8 cellular contexts compared by ENCODE assay signal in the genomic region with DNA sequence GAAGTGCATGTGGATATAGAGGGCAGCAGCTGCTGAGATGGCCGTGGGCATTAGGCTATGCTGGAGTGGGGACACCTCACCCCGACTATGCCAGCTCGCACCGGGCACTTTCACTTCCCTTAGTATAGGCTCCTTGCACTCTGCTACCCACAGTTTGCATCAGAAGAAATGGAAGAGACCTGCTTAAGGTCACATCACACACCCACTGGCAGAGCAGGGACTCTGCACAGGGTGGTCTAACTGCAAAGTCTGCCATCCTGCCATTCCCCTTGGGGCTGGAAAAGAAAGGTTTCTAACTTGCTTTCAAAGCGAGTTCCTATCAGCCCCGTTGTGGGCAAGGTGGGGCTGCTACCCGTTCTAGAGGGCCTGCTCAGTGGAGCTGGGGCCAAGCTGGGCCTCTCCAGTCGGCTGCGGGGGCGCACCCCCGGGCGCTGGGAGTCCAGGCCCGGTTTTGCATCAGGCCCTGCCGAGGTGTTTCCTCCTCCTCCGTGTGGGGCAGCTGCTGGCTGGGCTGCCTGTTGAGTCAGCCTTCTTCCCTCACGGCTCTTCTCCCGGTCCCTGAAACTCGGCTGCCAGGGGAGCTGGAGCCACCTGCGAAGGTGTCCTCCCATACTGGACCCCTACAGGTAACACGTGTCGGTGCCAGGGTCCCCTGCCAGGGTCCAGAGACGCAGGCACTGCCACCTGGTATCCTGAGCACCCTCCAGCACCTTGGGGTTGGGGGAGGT. TPM values are rescaled to one million over a fixed set of nuclear protein-coding genes. Genes with fewer than 3 reads are reported as not detected.
A peak's percentile ranks its signal among the peaks of the same experiment; 100 is the strongest.
DNase-seq lines count a peak whose midpoint lies in the region; ATAC-seq and TF ChIP-seq lines count a peak whose summit lies in the region.

A gene with protein sequence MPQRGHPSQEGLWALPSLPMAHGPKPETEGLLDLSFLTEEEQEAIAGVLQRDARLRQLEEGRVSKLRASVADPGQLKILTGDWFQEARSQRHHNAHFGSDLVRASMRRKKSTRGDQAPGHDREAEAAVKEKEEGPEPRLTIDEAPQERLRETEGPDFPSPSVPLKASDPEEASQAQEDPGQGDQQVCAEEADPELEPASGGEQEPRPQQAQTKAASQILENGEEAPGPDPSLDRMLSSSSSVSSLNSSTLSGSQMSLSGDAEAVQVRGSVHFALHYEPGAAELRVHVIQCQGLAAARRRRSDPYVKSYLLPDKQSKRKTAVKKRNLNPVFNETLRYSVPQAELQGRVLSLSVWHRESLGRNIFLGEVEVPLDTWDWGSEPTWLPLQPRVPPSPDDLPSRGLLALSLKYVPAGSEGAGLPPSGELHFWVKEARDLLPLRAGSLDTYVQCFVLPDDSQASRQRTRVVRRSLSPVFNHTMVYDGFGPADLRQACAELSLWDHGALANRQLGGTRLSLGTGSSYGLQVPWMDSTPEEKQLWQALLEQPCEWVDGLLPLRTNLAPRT (plus strand): TSS at position 498 of the 728 bp plus-strand sequence. CDS start 3,313 bp downstream, outside the sequence.

- peaks cover 10% of the 10 kb centered on the region for H3K9me3 Mint-ChIP-seq in glutamatergic neuron (ENCODE audit: unreplicated experiment)

- H3K4me3 Mint-ChIP-seq in glutamatergic neuron (ENCODE audit: unreplicated experiment) = peak within 1 kb of the TSS; percentile 34

- DNase-seq in AG08395 (ENCODE audit: low spot score) (peak; percentile 76), SHP77 (lab: John Stamatoyannopoulos, UW) (peak; percentile 49 to 77), glutamatergic neuron (no peak), psoas muscle (no peak)
- DNase-seq in Jurkat, Clone E6-1 (ENCODE audit: low read depth, low spot score) = peak; percentile 68
- DNase-seq in activated effector memory CD4-positive, alpha-beta T cell treated with anti-CD3 and anti-CD28 coated beads, Interleukin-2, amount 50 U/mL, for 16 hours = peak; percentile 85

- H3K27me3 Mint-ChIP-seq in glutamatergic neuron (ENCODE audit: unreplicated experiment) = peaks cover 10% of the 10 kb centered on the region

- ATAC-seq in GM18909 (IDR thresholded peaks at IDR 0.05; ENCODE audit: poor library complexity, unreplicated experiment) = peak; percentile 49
- peak in 2 of 4 donors; percentile 23 to 32 for ATAC-seq in psoas muscle
- no peak for ATAC-seq in HG03439 (IDR thresholded peaks at IDR 0.05; ENCODE audit: unreplicated experiment)

- H3K9me3 ChIP-seq in psoas muscle = no peaks in the 10 kb centered on the region

- 40 to 45% (median 41%) methylated on average over 21 to 22 of the region's 22 CpGs for WGBS in psoas muscle, 3 donors

- peak within 1 kb of the TSS; percentile 46 for H3K27ac Mint-ChIP-seq in glutamatergic neuron (ENCODE audit: unreplicated experiment)

- intact Hi-C loops in psoas muscle (cut with DNase I) = loop anchor here in 1 of 2 donors (10.0 kb wide), 1 partner anchor 1667 kb away; no protein-coding TSS in a partner anchor

- H3K4me1 Mint-ChIP-seq in glutamatergic neuron (ENCODE audit: low read depth, unreplicated experiment) = peaks cover 15% of the 10 kb centered on the region

- peaks cover 0 to 6% of the 10 kb centered on the region in 2 donors for H3K36me3 ChIP-seq in psoas muscle (ENCODE audit: insufficient read depth in 1 of 2, low read depth in 1 of 2)

- no peak within 1 kb of the TSS for H3K27ac ChIP-seq in psoas muscle

- TF ChIP-seq CTCF in glutamatergic neuron (IDR thresholded peaks at IDR 0.05; ENCODE audit: partially characterized antibody, unreplicated experiment) (no peak), psoas muscle (IDR thresholded peaks at IDR 0.05) (no peak)

- H3K4me1 ChIP-seq in psoas muscle = no peaks in the 10 kb centered on the region

- H3K4me3 ChIP-seq in Jurkat, Clone E6-1 (ENCODE audit: low read length) = peak within 1 kb of the TSS; percentile 85
- H3K4me3 ChIP-seq in psoas muscle = peak within 1 kb of the TSS; percentile 4

- H3K36me3 Mint-ChIP-seq in glutamatergic neuron (ENCODE audit: unreplicated experiment) = no peaks in the 10 kb centered on the region

- H3K27me3 ChIP-seq in psoas muscle (ENCODE audit: insufficient read depth in 3 of 3, low read length in 2 of 3) = peaks cover 0 to 3% (median 0%) of the 10 kb centered on the region in 3 donors

RNA-seq across cellular contexts. Expression of the gene that starts here (rescaled TPM):
- polyA plus RNA-seq in Jurkat, Clone E6-1 (2012; ENCODE audit: insufficient read depth, insufficient read length) = 52.8 TPM
- total RNA-seq in glutamatergic neuron (ENCODE audit: unreplicated experiment) = 3.2 TPM
- total RNA-seq in psoas muscle = 1 to 10 TPM in 1 of 4 donors, under 1 TPM in 3; 0.41 to 1.3 (median 0.68) TPM
- under 1 TPM; 0.13 to 0.23 (median 0.14) TPM for polyA plus RNA-seq in psoas muscle

Comparison
In these comparisons a context has a peak if more than half of its experiments do, and no peak if none do; other contexts are left out.
1. DNase-seq: peak in AG08395 (single experiment), Jurkat, Clone E6-1 (single experiment), SHP77 (2 of 2) and activated effector memory CD4-positive, alpha-beta T cell treated with anti-CD3 and anti-CD28 coated beads, Interleukin-2, amount 50 U/mL, for 16 hours (single experiment); none in glutamatergic neuron (single experiment) and psoas muscle (0 of 2).